ENCODE assay signal across 10 cellular contexts in the genomic region with DNA sequence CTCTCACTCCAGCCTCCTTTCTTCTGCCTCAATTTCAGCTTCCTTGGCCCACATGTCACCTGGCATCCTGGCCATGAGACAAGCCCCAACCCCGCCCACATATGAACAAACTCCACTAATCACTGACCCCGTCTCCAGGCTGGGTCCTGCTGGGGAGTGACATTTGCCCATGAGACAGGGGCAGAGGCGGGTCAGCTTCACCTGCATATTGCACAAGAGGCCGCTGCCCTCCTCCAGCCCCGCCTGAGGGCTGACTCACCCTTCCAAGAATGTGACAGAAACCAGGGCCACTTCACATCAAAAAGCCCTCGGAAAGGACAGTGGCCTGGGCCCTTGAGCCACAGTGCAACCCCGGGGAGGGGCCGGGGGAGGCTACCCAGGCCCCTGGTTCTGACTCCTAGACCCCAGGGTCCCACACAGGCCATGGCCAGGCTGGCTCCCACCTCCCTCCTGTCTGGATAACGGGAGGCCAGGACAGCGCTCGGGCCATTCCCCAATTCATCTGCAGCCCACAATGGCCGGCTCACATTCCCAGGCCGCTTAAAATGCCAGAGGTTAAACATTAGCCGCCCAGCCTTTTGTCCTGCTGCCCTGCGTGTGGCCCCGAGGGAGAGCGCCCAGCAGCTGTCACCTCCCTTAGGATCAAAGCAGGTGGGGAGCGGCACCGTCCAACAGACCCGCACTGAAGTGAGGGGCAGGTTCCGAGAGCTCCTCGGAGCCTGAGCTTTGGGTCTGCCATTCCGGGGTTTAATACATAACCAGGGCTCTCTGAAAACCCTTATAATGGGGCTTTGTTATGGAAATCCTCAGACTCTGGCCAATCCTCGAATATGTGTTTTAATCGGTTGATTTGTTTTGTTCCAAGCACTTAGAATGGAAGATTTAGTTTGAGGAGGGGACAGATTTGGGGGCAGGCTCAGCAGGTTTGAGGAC. TPM values are rescaled to one million over a fixed set of nuclear protein-coding genes. Genes with fewer than 3 reads are reported as not detected.
DNase-seq lines count a peak whose midpoint lies in the region; ATAC-seq and TF ChIP-seq lines count a peak whose summit lies in the region.
"Had no signal": no experiment of that assay in that cellular context is flagged by ENCODE, and none has a peak within 500 bp of the region (broad histone marks: within the 10 kb centered on the region; RNA-seq: fewer than 3 reads in every experiment).

No MANE protein-coding gene starts in this region.

- no peak for ATAC-seq in HG03354 (IDR thresholded peaks at IDR 0.05; ENCODE audit: poor library complexity, severe bottlenecking, unreplicated experiment)

- H3K27ac ChIP-seq in cardiac muscle cell: peak overlapping the region; percentile 93

- H3K36me3 ChIP-seq in NT2/D1 (ENCODE audit: insufficient read depth, insufficient read length, low read length) (peaks cover 14% of the 10 kb centered on the region), cardiac muscle cell (peaks cover 4% of the 10 kb centered on the region), neuron (ENCODE audit: insufficient read depth, low read length) (peaks cover 7% of the 10 kb centered on the region)

- peak; percentile 35 for DNase-seq in EH (ENCODE audit: low read depth)
- DNase-seq in NT2/D1 (ENCODE audit: low read depth, low spot score): peak; percentile 63
- peak; percentile 21 to 88 for DNase-seq in cardiac muscle cell (ENCODE audit: low read depth in 1 of 2, low spot score in 1 of 2)
- DNase-seq in NOMO-1 (lab: John Stamatoyannopoulos, UW; ENCODE audit: unreplicated experiment in 2 of 2): no peak
- no peak for DNase-seq in AML-193 (lab: John Stamatoyannopoulos, UW)
- no peak for DNase-seq in stimulated activated naive CD4-positive, alpha-beta T cell (lab: John Stamatoyannopoulos, UW)
- DNase-seq: DND-41; NK-92 treated with Interleukin-12 subunit alpha and Interleukin-12 subunit beta, amount 100 ng/mL, for 24 hours had no signal

- H2AFZ ChIP-seq in neuron (ENCODE audit: low read depth, low read length): peak overlapping the region; percentile 56

- H3K4me1 ChIP-seq in NT2/D1 (ENCODE audit: insufficient read depth, insufficient read length) (peaks cover 19% of the 10 kb centered on the region), cardiac muscle cell (ENCODE audit: low read depth) (peaks cover 14% of the 10 kb centered on the region), neuron (ENCODE audit: insufficient read depth, low read length) (peaks cover 33% of the 10 kb centered on the region)

- TF ChIP-seq CTCF in cardiac muscle cell (IDR thresholded peaks at IDR 0.05; ENCODE audit: low read depth, low read length): no peak

- no peaks in the 10 kb centered on the region for H3K27me3 ChIP-seq in NT2/D1 (ENCODE audit: insufficient read depth, insufficient read length)
- no peaks in the 10 kb centered on the region for H3K27me3 ChIP-seq in cardiac muscle cell
- no peaks in the 10 kb centered on the region for H3K27me3 ChIP-seq in neuron (ENCODE audit: insufficient read depth, low read length)

- H3K9ac ChIP-seq in NT2/D1 (ENCODE audit: insufficient read length, low read depth): peak overlapping the region; percentile 21

- H3K9me3 ChIP-seq in NT2/D1 (ENCODE audit: insufficient read depth, low read length) (peaks cover 16% of the 10 kb centered on the region), cardiac muscle cell (ENCODE audit: low read depth) (no peaks in the 10 kb centered on the region), neuron (ENCODE audit: low read length) (peaks cover 7% of the 10 kb centered on the region)

- no peak overlapping the region for H3K4me3 ChIP-seq in NT2/D1 (ENCODE audit: insufficient read length, low read depth)
- no peak overlapping the region for H3K4me3 ChIP-seq in cardiac muscle cell
- no peak overlapping the region for H3K4me3 ChIP-seq in neuron (ENCODE audit: low read length)

RNA-seq across cellular contexts. Expression of gene TRMU, which starts 42.3 kb away (rescaled TPM):
- 82.3 and 127 TPM in 2 replicates for total RNA-seq in cardiac muscle cell
- 130 and 155 TPM in 2 replicates for polyA plus RNA-seq in cardiac muscle cell

Comparison
In these comparisons a context has a peak if more than half of its experiments do, and no peak if none do; other contexts are left out.
1. DNase-seq: peak in EH (single experiment), NT2/D1 (single experiment) and cardiac muscle cell (2 of 2); none in NOMO-1 (0 of 2), AML-193 (0 of 2) and stimulated activated naive CD4-positive, alpha-beta T cell (0 of 6).